ENCODE assay signal across 1 cellular context in the genomic region with DNA sequence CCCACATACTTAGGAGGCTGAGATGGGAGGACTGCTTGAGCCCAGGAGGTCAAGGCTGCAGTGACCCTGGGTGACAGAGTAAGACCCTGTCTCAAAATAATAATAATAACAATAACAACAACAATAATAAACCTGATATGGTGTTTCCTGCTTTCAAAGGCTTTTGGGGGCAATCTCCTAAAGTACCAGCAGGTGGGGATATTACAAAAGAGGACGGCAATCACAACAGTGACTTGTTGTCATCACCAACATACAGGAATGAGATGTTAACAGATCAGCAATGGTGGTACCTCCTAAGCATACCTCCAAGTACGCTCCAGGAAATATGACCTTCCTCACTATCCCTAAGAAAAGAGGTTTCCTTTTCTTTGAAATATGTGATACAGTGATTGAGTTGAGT.
TF ChIP-seq lines count a peak whose summit lies in the region.

No MANE protein-coding gene starts in this region.

TF ChIP-seq in WTC11, 78 proteins besides CTCF, POLR2A, EP300 and RAD21 (continued from another document):
- TF ChIP-seq, protein P1, sequence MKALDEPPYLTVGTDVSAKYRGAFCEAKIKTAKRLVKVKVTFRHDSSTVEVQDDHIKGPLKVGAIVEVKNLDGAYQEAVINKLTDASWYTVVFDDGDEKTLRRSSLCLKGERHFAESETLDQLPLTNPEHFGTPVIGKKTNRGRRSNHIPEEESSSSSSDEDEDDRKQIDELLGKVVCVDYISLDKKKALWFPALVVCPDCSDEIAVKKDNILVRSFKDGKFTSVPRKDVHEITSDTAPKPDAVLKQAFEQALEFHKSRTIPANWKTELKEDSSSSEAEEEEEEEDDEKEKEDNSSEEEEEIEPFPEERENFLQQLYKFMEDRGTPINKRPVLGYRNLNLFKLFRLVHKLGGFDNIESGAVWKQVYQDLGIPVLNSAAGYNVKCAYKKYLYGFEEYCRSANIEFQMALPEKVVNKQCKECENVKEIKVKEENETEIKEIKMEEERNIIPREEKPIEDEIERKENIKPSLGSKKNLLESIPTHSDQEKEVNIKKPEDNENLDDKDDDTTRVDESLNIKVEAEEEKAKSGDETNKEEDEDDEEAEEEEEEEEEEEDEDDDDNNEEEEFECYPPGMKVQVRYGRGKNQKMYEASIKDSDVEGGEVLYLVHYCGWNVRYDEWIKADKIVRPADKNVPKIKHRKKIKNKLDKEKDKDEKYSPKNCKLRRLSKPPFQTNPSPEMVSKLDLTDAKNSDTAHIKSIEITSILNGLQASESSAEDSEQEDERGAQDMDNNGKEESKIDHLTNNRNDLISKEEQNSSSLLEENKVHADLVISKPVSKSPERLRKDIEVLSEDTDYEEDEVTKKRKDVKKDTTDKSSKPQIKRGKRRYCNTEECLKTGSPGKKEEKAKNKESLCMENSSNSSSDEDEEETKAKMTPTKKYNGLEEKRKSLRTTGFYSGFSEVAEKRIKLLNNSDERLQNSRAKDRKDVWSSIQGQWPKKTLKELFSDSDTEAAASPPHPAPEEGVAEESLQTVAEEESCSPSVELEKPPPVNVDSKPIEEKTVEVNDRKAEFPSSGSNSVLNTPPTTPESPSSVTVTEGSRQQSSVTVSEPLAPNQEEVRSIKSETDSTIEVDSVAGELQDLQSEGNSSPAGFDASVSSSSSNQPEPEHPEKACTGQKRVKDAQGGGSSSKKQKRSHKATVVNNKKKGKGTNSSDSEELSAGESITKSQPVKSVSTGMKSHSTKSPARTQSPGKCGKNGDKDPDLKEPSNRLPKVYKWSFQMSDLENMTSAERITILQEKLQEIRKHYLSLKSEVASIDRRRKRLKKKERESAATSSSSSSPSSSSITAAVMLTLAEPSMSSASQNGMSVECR (CRISPR knock-in tag; IDR thresholded peaks at IDR 0.05; ENCODE audit: borderline replicate concordance) = no peak
- no peak for TF ChIP-seq CBFB (CRISPR knock-in tag; IDR thresholded peaks at IDR 0.05; ENCODE audit: low read depth)
- TF ChIP-seq NR2C2 (CRISPR knock-in tag; IDR thresholded peaks at IDR 0.05) = no peak
- TF ChIP-seq RORB (CRISPR knock-in tag; IDR thresholded peaks at IDR 0.05) = no peak
- no peak for TF ChIP-seq ATF3 (CRISPR knock-in tag; conservative IDR thresholded peaks at IDR 0.05)
- no peak for TF ChIP-seq ZNF317 (CRISPR knock-in tag; IDR thresholded peaks at IDR 0.05; ENCODE audit: borderline replicate concordance, low read depth)
- TF ChIP-seq ATF1 (CRISPR knock-in tag; IDR thresholded peaks at IDR 0.05) = no peak
- TF ChIP-seq NR1H2 (CRISPR knock-in tag; IDR thresholded peaks at IDR 0.05) = no peak
- no peak for TF ChIP-seq CREB1 (CRISPR knock-in tag; IDR thresholded peaks at IDR 0.05)
- TF ChIP-seq ZNF671 (CRISPR knock-in tag; IDR thresholded peaks at IDR 0.05) = no peak
- TF ChIP-seq MLX (CRISPR knock-in tag; IDR thresholded peaks at IDR 0.05) = no peak
TF ChIP-seq in WTC11: peak in this region for 0.
